Comparison of ENCODE assay signal across 17 cellular contexts in the genomic region with DNA sequence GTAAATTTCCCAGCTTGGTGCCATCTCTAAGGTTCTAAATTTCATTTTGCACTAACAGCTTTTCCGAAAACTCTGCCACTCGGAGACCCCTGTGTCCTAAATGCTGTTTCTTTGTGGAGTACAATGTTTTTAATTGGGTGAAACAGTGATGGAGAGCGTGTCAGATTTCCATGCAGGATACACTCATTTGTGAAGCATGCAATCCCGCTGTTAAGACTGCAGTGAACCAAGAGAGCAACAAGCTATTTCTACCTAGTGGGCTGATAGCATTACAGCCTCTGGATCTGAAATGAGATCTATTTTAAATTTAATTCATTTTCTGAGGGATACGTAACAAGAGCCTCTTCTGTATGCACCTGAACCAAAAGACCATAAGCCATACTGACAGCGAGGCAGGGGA.
"Had no signal": no experiment of that assay in that cellular context is flagged by ENCODE, and none has a peak within 500 bp of the region (broad histone marks: within the 10 kb centered on the region; RNA-seq: fewer than 3 reads in every experiment).

No MANE protein-coding gene starts in this region.

- H3K4me3 ChIP-seq: left ventricle myocardium inferior, psoas muscle, suprapubic skin had no signal

- H3K4me1 ChIP-seq: psoas muscle, suprapubic skin had no signal

- ATAC-seq: psoas muscle; stimulated activated naive CD8-positive, alpha-beta T cell treated with anti-CD3 and anti-CD28 coated beads, Interleukin-15, amount 100 ng/mL, for 72 hours had no signal

- H3K36me3 ChIP-seq: left ventricle myocardium inferior, suprapubic skin had no signal

- H3K27ac ChIP-seq: left ventricle myocardium inferior, psoas muscle, suprapubic skin had no signal

- DNase-seq: activated B cell treated with CpG ODN at 0.5 μM for 24 hours; activated CD4-positive, alpha-beta memory T cell treated with anti-CD3 and anti-CD28 coated beads, Interleukin-2, amount 10 ng/mL, durations not matched to agents 7 days and 5 days; activated CD4-positive, alpha-beta T cell treated with anti-CD3 and anti-CD28 coated beads for 4 hours; activated naive CD4-positive, alpha-beta T cell treated with Interleukin-2 at 50 U/mL for 16 hours; activated T-cell treated with anti-CD3 and anti-CD28 coated beads, Interleukin-2, amount 50 U/mL, for 24 hours; anterior cingulate cortex; head of caudate nucleus; left ventricle myocardium inferior; mammary epithelial cell; midbrain; psoas muscle; right cardiac atrium; small intestine; stimulated activated CD4-positive, alpha-beta T cell treated with anti-CD3 and anti-CD28 coated beads, Interleukin-4, amount 100 ng/mL, for 1 hour; stimulated activated naive CD8-positive, alpha-beta T cell treated with anti-CD3 and anti-CD28 coated beads, Interleukin-15, amount 100 ng/mL, for 72 hours; trophoblast cell had no signal

- H3K9me3 ChIP-seq: psoas muscle, suprapubic skin had no signal

- H3K27me3 ChIP-seq: suprapubic skin had no signal
